In genomic region chr10:97596101-97597055, GRCh38 we compare ENCODE assay signal across 6 cellular contexts. TPM values are rescaled to one million over a fixed set of nuclear protein-coding genes. Genes with fewer than 3 reads are reported as not detected.
A peak's percentile ranks its signal among the peaks of the same experiment; 100 is the strongest.
DNase-seq lines count a peak whose midpoint lies in the region; ATAC-seq and TF ChIP-seq lines count a peak whose summit lies in the region.

No MANE protein-coding gene starts in this region.

- H3K4me3 ChIP-seq in RWPE2 (ENCODE audit: severe bottlenecking): no peak overlapping the region
- no peak overlapping the region for H3K4me3 ChIP-seq in heart right ventricle
- no peak overlapping the region for H3K4me3 ChIP-seq in transverse colon

- no peaks in the 10 kb centered on the region for H3K36me3 ChIP-seq in RWPE2 (ENCODE audit: low read depth)
- no peaks in the 10 kb centered on the region for H3K36me3 ChIP-seq in heart right ventricle
- H3K36me3 ChIP-seq in transverse colon: no peaks in the 10 kb centered on the region

- in situ Hi-C loops in transverse colon (cut with MboI; ENCODE audit: low pct_ligation_motif_present in 1 of 4, low pct_unique_long_range_greater_than_20kb in 1 of 4, low sequenced_read_pairs in 3 of 4): no loop called here

- no peak for TF ChIP-seq POLR2A in transverse colon (IDR thresholded peaks at IDR 0.05)

- TF ChIP-seq CTCF in RWPE2 (IDR thresholded peaks at IDR 0.05; ENCODE audit: poor library complexity, severe bottlenecking) (no peak), heart right ventricle (IDR thresholded peaks at IDR 0.05) (no peak), transverse colon (IDR thresholded peaks at IDR 0.05) (no peak)

- no peak for TF ChIP-seq EP300 in transverse colon (IDR thresholded peaks at IDR 0.05; ENCODE audit: low read depth)

- H3K4me1 ChIP-seq in RWPE2 (ENCODE audit: insufficient read depth, poor library complexity, severe bottlenecking) (peaks cover 22% of the 10 kb centered on the region), heart right ventricle (peaks cover 5 to 47% (median 23%) of the 10 kb centered on the region in 9 donors), transverse colon (peaks cover 3 to 10% (median 5%) of the 10 kb centered on the region in 4 donors)

- 32 to 34% methylated on average over 10 of the region's 10 CpGs for WGBS in heart right ventricle, 2 donors
- 61 to 67% methylated on average over 3 to 10 of the region's 10 CpGs for WGBS in transverse colon (ENCODE audit: low coverage in 1 of 2), 2 donors

- H3K27me3 ChIP-seq in RWPE2 (ENCODE audit: insufficient read depth, poor library complexity, severe bottlenecking): no peaks in the 10 kb centered on the region
- no peaks in the 10 kb centered on the region for H3K27me3 ChIP-seq in heart right ventricle
- H3K27me3 ChIP-seq in transverse colon: no peaks in the 10 kb centered on the region

- ATAC-seq in RWPE2 (ENCODE audit: low read depth) (peak; percentile 92), heart right ventricle (peak; percentile 73 to 96 (median 94)), HG03139 (IDR thresholded peaks at IDR 0.05; ENCODE audit: unreplicated experiment) (no peak), GM18867 (IDR thresholded peaks at IDR 0.05; ENCODE audit: unreplicated experiment) (no peak)

- H3K9me3 ChIP-seq in RWPE2 (ENCODE audit: severe bottlenecking) (no peaks in the 10 kb centered on the region), heart right ventricle (no peaks in the 10 kb centered on the region), transverse colon (no peaks in the 10 kb centered on the region)

- H3K27ac ChIP-seq in RWPE2 (ENCODE audit: poor library complexity, severe bottlenecking) (peak overlapping the region; percentile 63), heart right ventricle (peak overlapping the region; percentile 85 to 99 (median 91)), transverse colon (peak overlapping the region; percentile 45 to 83 (median 79))

- intact Hi-C loops in heart right ventricle (cut with DNase I) (no loop called here), transverse colon (cut with DNase I; ENCODE audit: low total_unique reads) (no loop called here)

- no peak for DNase-seq in RWPE2 (ENCODE audit: low spot score)
- peak in 1 of 2 donors; percentile 79 for DNase-seq in heart right ventricle
- no peak for DNase-seq in transverse colon
- DNase-seq in central memory CD4-positive, alpha-beta T cell: no peak

RNA-seq across cellular contexts. Expression of gene C10orf62, which starts 6.9 kb away (rescaled TPM):
- total RNA-seq in heart right ventricle (1 to 10 TPM in 3 of 10 donors, under 1 TPM in 5, not detected in 2; 0.20 to 1.7 (median 0.73) TPM), transverse colon (not detected)
- 1 to 10 TPM; 1.1 to 2.4 TPM for polyA plus RNA-seq in heart right ventricle

RNA-seq across cellular contexts. Expression of gene HOGA1, which starts 12.2 kb away (rescaled TPM):
- 10 to 100 TPM in 9 of 10 donors, 1 to 10 TPM in 1; 8.9 to 42.5 (median 17.4) TPM for total RNA-seq in heart right ventricle
- 10 to 100 TPM; 30.4 to 58.3 TPM for polyA plus RNA-seq in heart right ventricle
- not detected for total RNA-seq in transverse colon

RNA-seq across cellular contexts. Expression of gene ANKRD2, which starts 23.8 kb away (rescaled TPM):
- 100 to 1,000 TPM in 6 of 10 donors, 10 to 100 TPM in 4; 46.3 to 395 (median 133) TPM for total RNA-seq in heart right ventricle
- polyA plus RNA-seq in heart right ventricle: 100 to 1,000 TPM; 248 to 370 TPM
- not detected for total RNA-seq in transverse colon

RNA-seq across cellular contexts. Expression of gene MORN4, which starts 36.9 kb away (rescaled TPM):
- total RNA-seq in heart right ventricle (10 to 100 TPM in 8 of 10 donors, 1 to 10 TPM in 2; 4.4 to 17.1 (median 12.8) TPM), transverse colon (1 to 10 TPM in 1 of 4 donors, under 1 TPM in 2, not detected in 1; 0.95 to 1.8 (median 0.96) TPM)
- 10 to 100 TPM; 16.0 to 17.6 TPM for polyA plus RNA-seq in heart right ventricle

RNA-seq across cellular contexts. Expression of gene PI4K2A, which starts 44.1 kb away (rescaled TPM):
- total RNA-seq in heart right ventricle (10 to 100 TPM in 9 of 10 donors, 1 to 10 TPM in 1; 9.4 to 18.5 (median 14.2) TPM), transverse colon (10 to 100 TPM in 2 of 4 donors, 1 to 10 TPM in 2; 7.6 to 19.1 (median 11.3) TPM)
- polyA plus RNA-seq in heart right ventricle: 10 to 100 TPM in 1 of 2 donors, 1 to 10 TPM in 1; 5.3 to 20.7 TPM

Comparison
In these comparisons a context has a peak if more than half of its experiments do, and no peak if none do; other contexts are left out.
1. ATAC-seq: peak in RWPE2 (single experiment) and heart right ventricle (8 of 8); none in HG03139 (single experiment) and GM18867 (single experiment).
2. RNA of gene HOGA1, which starts 12.2 kb away (total RNA-seq): 8.9 to 42.5 TPM in heart right ventricle; not detected in transverse colon; every median in the first group is over 4 times any median in the second.
3. RNA of gene ANKRD2, which starts 23.8 kb away (total RNA-seq): 46.3 to 395 TPM in heart right ventricle; not detected in transverse colon; every median in the first group is over 10 times any median in the second.
4. Peak in every context shown above with its lines, with median percentiles within 50 percentile points of each other: H3K27ac ChIP-seq.